1 cellular context compared by ENCODE assay signal in genomic region chr11:63610604-63611394, GRCh38.
TF ChIP-seq lines count a peak whose summit lies in the region.

No MANE protein-coding gene starts in this region.

TF ChIP-seq in GM23338, 12 proteins besides CTCF, POLR2A, EP300 and RAD21 (continued from another document):
- no peak for TF ChIP-seq REST (IDR thresholded peaks at IDR 0.05; ENCODE audit: unreplicated experiment)
- no peak for TF ChIP-seq CREB1 (CRISPR knock-in tag; IDR thresholded peaks at IDR 0.05; ENCODE audit: low read depth)
- no peak for TF ChIP-seq EZH2 (IDR thresholded peaks at IDR 0.05; ENCODE audit: low read depth, unreplicated experiment)
- TF ChIP-seq ETS1 (IDR thresholded peaks at IDR 0.05): no peak
- TF ChIP-seq ZNF331 (CRISPR knock-in tag; IDR thresholded peaks at IDR 0.05; ENCODE audit: low read depth): no peak
